Comparison of ENCODE assay signal across 8 cellular contexts in the genomic region with DNA sequence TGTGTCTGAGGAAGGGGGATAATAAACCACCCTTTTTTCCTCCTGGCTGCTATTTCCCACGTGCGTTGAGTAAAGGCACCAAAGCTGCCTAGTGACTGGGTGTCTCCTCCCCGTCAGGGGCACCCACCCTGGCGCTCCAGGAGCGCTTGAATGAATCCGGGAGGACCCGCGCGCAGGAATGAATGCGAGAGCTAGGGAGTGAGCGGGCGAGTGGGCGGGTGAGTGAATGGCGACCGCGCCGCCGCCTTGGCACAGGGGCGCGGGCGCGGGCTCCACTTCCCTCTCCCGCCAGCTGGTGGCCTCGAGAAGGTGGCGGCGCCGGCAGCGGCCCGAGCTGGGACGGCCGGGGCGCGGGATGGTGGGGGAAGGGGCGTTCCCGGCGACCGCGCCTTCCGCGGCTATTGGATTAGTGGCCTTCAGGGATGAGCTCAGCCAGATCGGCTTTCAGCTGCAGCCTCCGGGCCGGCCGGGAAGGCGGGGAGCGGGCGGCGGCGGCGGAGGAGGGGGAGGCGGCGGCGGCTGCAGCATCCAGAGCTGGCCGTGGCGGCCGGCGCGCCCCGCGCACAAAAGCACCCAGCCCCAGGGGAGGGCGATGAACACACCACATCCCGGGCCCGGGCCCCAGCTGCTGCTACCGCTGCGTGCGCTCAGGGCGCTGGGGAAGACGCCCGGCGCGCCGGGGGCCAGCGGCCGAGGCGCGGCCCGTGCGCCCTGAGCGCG. TPM values are rescaled to one million over a fixed set of nuclear protein-coding genes. Genes with fewer than 3 reads are reported as not detected.
A peak's percentile ranks its signal among the peaks of the same experiment; 100 is the strongest.
DNase-seq lines count a peak whose midpoint lies in the region; ATAC-seq and TF ChIP-seq lines count a peak whose summit lies in the region.

TSS of gene SPSB4 (plus strand) at position 435 of the 720 bp plus-strand sequence. CDS start 14,758 bp downstream, outside the sequence.

- peaks cover 72% of the 10 kb centered on the region for H3K27me3 Mint-ChIP-seq in T-helper 2 cell treated with Interferon-gamma antibody and Interleukin-4, amounts not matched to agents 5 μg/mL and 100 μg/mL, for 36 hours (ENCODE audit: low read depth)
- peaks cover 35% of the 10 kb centered on the region for H3K27me3 Mint-ChIP-seq in nephron (ENCODE audit: low read depth)

- no peaks in the 10 kb centered on the region for H3K9me3 Mint-ChIP-seq in T-helper 2 cell treated with Interferon-gamma antibody and Interleukin-4, amounts not matched to agents 5 μg/mL and 100 μg/mL, for 36 hours
- H3K9me3 Mint-ChIP-seq in nephron: no peaks in the 10 kb centered on the region

- no peak within 1 kb of the TSS for H3K27ac Mint-ChIP-seq in T-helper 2 cell treated with Interferon-gamma antibody and Interleukin-4, amounts not matched to agents 5 μg/mL and 100 μg/mL, for 36 hours
- peak within 1 kb of the TSS; percentile 36 to 92 (median 77) for H3K27ac Mint-ChIP-seq in nephron

- peak within 1 kb of the TSS; percentile 67 for H3K4me3 Mint-ChIP-seq in T-helper 2 cell treated with Interferon-gamma antibody and Interleukin-4, amounts not matched to agents 5 μg/mL and 100 μg/mL, for 36 hours
- peak within 1 kb of the TSS; percentile 89 to 97 (median 96) for H3K4me3 Mint-ChIP-seq in nephron

- H3K36me3 Mint-ChIP-seq in T-helper 2 cell treated with Interferon-gamma antibody and Interleukin-4, amounts not matched to agents 5 μg/mL and 100 μg/mL, for 36 hours (ENCODE audit: low read depth): no peaks in the 10 kb centered on the region
- no peaks in the 10 kb centered on the region for H3K36me3 Mint-ChIP-seq in nephron (ENCODE audit: low read depth)

- DNase-seq in DMS79 (lab: John Stamatoyannopoulos, UW) (peak; percentile 41), M059J (ENCODE audit: low read depth) (peak; percentile 54), fibroblast of gingiva (ENCODE audit: low read depth) (peak; percentile 15), RKO (ENCODE audit: low spot score) (no peak), amniotic stem cell (lab: John Stamatoyannopoulos, UW) (no peak)
- DNase-seq in T-helper 2 cell treated with Interferon-gamma antibody and Interleukin-4, amounts not matched to agents 5 μg/mL and 100 μg/mL, for 36 hours (ENCODE audit: low spot score): no peak

- H3K4me1 Mint-ChIP-seq in T-helper 2 cell treated with Interferon-gamma antibody and Interleukin-4, amounts not matched to agents 5 μg/mL and 100 μg/mL, for 36 hours (ENCODE audit: low read depth): peaks cover 3% of the 10 kb centered on the region
- H3K4me1 Mint-ChIP-seq in nephron: peaks cover 32% of the 10 kb centered on the region

- ATAC-seq in HG02610 (IDR thresholded peaks at IDR 0.05; ENCODE audit: unreplicated experiment): no peak

- peak; percentile 52 to 75 (median 73) for TF ChIP-seq CTCF in nephron (IDR thresholded peaks at IDR 0.05; ENCODE audit: unreplicated experiment in 3 of 3)

RNA-seq across cellular contexts. Expression of gene SPSB4, which starts in this region (rescaled TPM):
- 0.02 TPM in 1 of 2 replicates, not detected in the other for total RNA-seq in M059J (2014; rRNA removed; shearing (Covaris generic))

Comparison
In these comparisons a context has a peak if more than half of its experiments do, and no peak if none do; other contexts are left out.
1. Peak in DNase-seq in M059J; RNA of the gene not detected or under 1 TPM.
2. DNase-seq: peak in DMS79 (single experiment) and fibroblast of gingiva (single experiment); none in T-helper 2 cell treated with Interferon-gamma antibody and Interleukin-4, amounts not matched to agents 5 μg/mL and 100 μg/mL, for 36 hours (single experiment), RKO (single experiment) and amniotic stem cell (single experiment).